In genomic region chr5:168126606-168127005, GRCh38 we compare ENCODE assay signal across 36 cellular contexts.
DNase-seq lines count a peak whose midpoint lies in the region; ATAC-seq, FAIRE-seq and TF ChIP-seq lines count a peak whose summit lies in the region.
"Had no signal": no experiment of that assay in that cellular context is flagged by ENCODE, and none has a peak within 500 bp of the region (broad histone marks: within the 10 kb centered on the region; RNA-seq: fewer than 3 reads in every experiment).

No MANE protein-coding gene starts in this region.

- no peak overlapping the region for H3K23ac ChIP-seq in H1 (ENCODE audit: insufficient read length)
- no peak overlapping the region for H3K23ac ChIP-seq in neuronal stem cell (ENCODE audit: low read depth, low read length, poor library complexity)

- no peak overlapping the region for H3K4me2 ChIP-seq in H1 (ENCODE audit: insufficient read depth in 1 of 2, low read depth in 2 of 2, low read length in 2 of 2)
- H3K4me2 ChIP-seq in neural progenitor cell, result no peak overlapping the region
- no peak overlapping the region for H3K4me2 ChIP-seq in neuronal stem cell (ENCODE audit: insufficient read depth, low read length, poor library complexity, severe bottlenecking)
- H3K4me2 ChIP-seq: A549; BLaER1; BLaER1 treated with 17β-estradiol and CSF1 and Interleukin-3, amounts not matched to agents 10 nM and 100 nM had no signal

- no peak overlapping the region for H3K56ac ChIP-seq in H1 (replicated peaks; ENCODE audit: insufficient read length, low read depth, low read length)

- H3K9me3 Mint-ChIP-seq in neural progenitor cell, result peaks cover 10% of the 10 kb centered on the region
- peaks cover 2% of the 10 kb centered on the region for H3K9me3 Mint-ChIP-seq in stimulated activated effector memory CD8-positive, alpha-beta T cell treated with anti-CD3 and anti-CD28 coated beads, Interleukin-12 subunit alpha, Interleukin-12 subunit beta, amount 100 ng/mL, for 72 hours
- no peaks in the 10 kb centered on the region for H3K9me3 Mint-ChIP-seq in activated CD4-positive, alpha-beta memory T cell treated with anti-CD3 and anti-CD28 coated beads for 36 hours
- H3K9me3 Mint-ChIP-seq: CD4-positive, alpha-beta memory T cell; CD4-positive, alpha-beta T cell; CD8-positive, alpha-beta T cell had no signal

- H3K27ac ChIP-seq in H1 (ENCODE audit: low read depth, low read length) (no peak overlapping the region), neural progenitor cell (no peak overlapping the region), neuronal stem cell (replicated peaks; ENCODE audit: low read length) (no peak overlapping the region)
- H3K27ac ChIP-seq: 22Rv1; A549; BLaER1; BLaER1 treated with 17β-estradiol and CSF1 and Interleukin-3, amounts not matched to agents 10 nM and 100 nM; C4-2B had no signal

- peak; percentile 17 for ATAC-seq in stimulated activated effector memory CD8-positive, alpha-beta T cell treated with anti-CD3 and anti-CD28 coated beads, Interleukin-12 subunit alpha, Interleukin-12 subunit beta, amount 100 ng/mL, for 72 hours
- no peak for ATAC-seq in HG03457 (IDR thresholded peaks at IDR 0.05; ENCODE audit: unreplicated experiment)
- ATAC-seq: A549; CD8-positive, alpha-beta T cell had no signal

- H3K23me2 ChIP-seq in H1 (ENCODE audit: low read depth, low read length), result no peaks in the 10 kb centered on the region

- TF ChIP-seq CTCF in H1 (IDR thresholded peaks at IDR 0.05; ENCODE audit: control extremely low read depth in 1 of 3, insufficient read depth in 1 of 3, low read depth in 1 of 3, low read length in 3 of 3) (no peak), neural progenitor cell (IDR thresholded peaks at IDR 0.05) (no peak)

- H4K20me1 ChIP-seq in H1 (replicated peaks in 1 of 2; ENCODE audit: control insufficient read depth in 1 of 2, insufficient read depth in 2 of 2, low read length in 2 of 2) (no peaks in the 10 kb centered on the region), neural progenitor cell (ENCODE audit: low read depth) (no peaks in the 10 kb centered on the region)
- H4K20me1 ChIP-seq: BLaER1; BLaER1 treated with 17β-estradiol and CSF1 and Interleukin-3, amounts not matched to agents 10 nM and 100 nM had no signal

- CTCF ChIA-PET in H1 (lab: Charles Lee; ENCODE audit: partially characterized antibody), result interaction anchor here (0.9 to 1.3 kb wide), 3 partner anchors 13 to 93 kb away, joined by 3 read pairs; no protein-coding TSS in a partner anchor
- CTCF ChIA-PET in activated CD4-positive, alpha-beta memory T cell treated with anti-CD3 and anti-CD28 coated beads for 36 hours (lab: Charles Lee), result no interaction called here

- H3K79me2 ChIP-seq in H1 (ENCODE audit: control insufficient read depth in 1 of 2, insufficient read depth in 2 of 2, low read length in 2 of 2) (no peaks in the 10 kb centered on the region), neural progenitor cell (ENCODE audit: low read depth) (no peaks in the 10 kb centered on the region)

- no peak overlapping the region for H3K4me3 ChIP-seq in H1 (ENCODE audit: extremely low read depth in 1 of 4, insufficient read depth in 2 of 4, low read depth in 3 of 4, low read length in 4 of 4)
- no peak overlapping the region for H3K4me3 ChIP-seq in neural progenitor cell
- peak overlapping the region in 1 of 2 donors; percentile 19 for H3K4me3 ChIP-seq in neuronal stem cell (ENCODE audit: low read length in 2 of 2)
- H3K4me3 ChIP-seq: A549; BLaER1; BLaER1 treated with 17β-estradiol and CSF1 and Interleukin-3, amounts not matched to agents 10 nM and 100 nM had no signal

- peaks cover 52% of the 10 kb centered on the region for H3K4me1 Mint-ChIP-seq in neural progenitor cell
- H3K4me1 Mint-ChIP-seq in stimulated activated effector memory CD8-positive, alpha-beta T cell treated with anti-CD3 and anti-CD28 coated beads, Interleukin-12 subunit alpha, Interleukin-12 subunit beta, amount 100 ng/mL, for 72 hours, result peaks cover 6% of the 10 kb centered on the region
- H3K4me1 Mint-ChIP-seq in activated CD4-positive, alpha-beta memory T cell treated with anti-CD3 and anti-CD28 coated beads for 36 hours (ENCODE audit: low read depth), result peaks cover 10% of the 10 kb centered on the region
- H3K4me1 Mint-ChIP-seq: B cell; CD4-positive, alpha-beta memory T cell; CD8-positive, alpha-beta memory T cell had no signal

- no peaks in the 10 kb centered on the region for H3K27me3 ChIP-seq in H1 (replicated peaks in 1 of 4; ENCODE audit: control insufficient read depth in 3 of 4, extremely low read depth in 1 of 4, insufficient read depth in 3 of 4, low read length in 3 of 4)
- no peaks in the 10 kb centered on the region for H3K27me3 ChIP-seq in neural progenitor cell
- no peaks in the 10 kb centered on the region for H3K27me3 ChIP-seq in neuronal stem cell (ENCODE audit: control insufficient read depth in 3 of 3, insufficient read depth in 3 of 3, low read depth in 1 of 3, low read length in 3 of 3)
- H3K27me3 ChIP-seq: BE2C; BLaER1; BLaER1 treated with 17β-estradiol and CSF1 and Interleukin-3, amounts not matched to agents 10 nM and 100 nM had no signal

- peak overlapping the region; percentile 80 for H3K27ac Mint-ChIP-seq in neural progenitor cell
- no peak overlapping the region for H3K27ac Mint-ChIP-seq in stimulated activated effector memory CD8-positive, alpha-beta T cell treated with anti-CD3 and anti-CD28 coated beads, Interleukin-12 subunit alpha, Interleukin-12 subunit beta, amount 100 ng/mL, for 72 hours
- H3K27ac Mint-ChIP-seq in activated CD4-positive, alpha-beta memory T cell treated with anti-CD3 and anti-CD28 coated beads for 36 hours, result no peak overlapping the region
- H3K27ac Mint-ChIP-seq: B cell; CD14-positive monocyte; CD4-positive, alpha-beta memory T cell; CD4-positive, alpha-beta T cell; CD4-positive, CD25-positive, alpha-beta regulatory T cell; CD8-positive, alpha-beta memory T cell; CD8-positive, alpha-beta T cell had no signal

- intact Hi-C loops in activated CD4-positive, alpha-beta memory T cell treated with anti-CD3 and anti-CD28 coated beads for 36 hours (cut with micrococcal nuclease), result no loop called here

- no peak for TF ChIP-seq POLR2A in H1 (IDR thresholded peaks at IDR 0.05; ENCODE audit: control extremely low read depth in 1 of 2, low read depth in 2 of 2, low read length in 2 of 2)

- H4K8ac ChIP-seq in H1 (ENCODE audit: extremely low read depth, insufficient read depth, low read length) (peak overlapping the region; percentile 82; the same call in 1 of the 2 replicates), neuronal stem cell (ENCODE audit: low read depth, low read length) (no peak overlapping the region)

- no peak overlapping the region for H3K14ac ChIP-seq in H1 (ENCODE audit: insufficient read length)
- no peak overlapping the region for H3K14ac ChIP-seq in neuronal stem cell (ENCODE audit: low read length)

- H3K36me3 Mint-ChIP-seq in neural progenitor cell, result peaks cover 38% of the 10 kb centered on the region
- H3K36me3 Mint-ChIP-seq in stimulated activated effector memory CD8-positive, alpha-beta T cell treated with anti-CD3 and anti-CD28 coated beads, Interleukin-12 subunit alpha, Interleukin-12 subunit beta, amount 100 ng/mL, for 72 hours, result no peaks in the 10 kb centered on the region
- H3K36me3 Mint-ChIP-seq in activated CD4-positive, alpha-beta memory T cell treated with anti-CD3 and anti-CD28 coated beads for 36 hours, result no peaks in the 10 kb centered on the region
- H3K36me3 Mint-ChIP-seq: CD14-positive monocyte; CD4-positive, alpha-beta memory T cell; CD4-positive, CD25-positive, alpha-beta regulatory T cell; CD8-positive, alpha-beta memory T cell; CD8-positive, alpha-beta T cell had no signal

- POLR2A ChIA-PET in H1 (lab: Charles Lee; ENCODE audit: partially characterized antibody), result no interaction called here
- POLR2A ChIA-PET in activated CD4-positive, alpha-beta memory T cell treated with anti-CD3 and anti-CD28 coated beads for 36 hours (lab: Charles Lee), result no interaction called here

- H2BK15ac ChIP-seq in H1 (ENCODE audit: low read length) (no peak overlapping the region), neuronal stem cell (ENCODE audit: low read length) (no peak overlapping the region)

- H3K36me3 ChIP-seq in H1 (ENCODE audit: control insufficient read depth in 2 of 4, insufficient read depth in 4 of 4, low read length in 3 of 4) (no peaks in the 10 kb centered on the region), neural progenitor cell (no peaks in the 10 kb centered on the region), neuronal stem cell (replicated peaks in 1 of 2; ENCODE audit: control insufficient read depth in 2 of 2, insufficient read depth in 2 of 2, low read length in 2 of 2) (no peaks in the 10 kb centered on the region)
- H3K36me3 ChIP-seq: BE2C had no signal

- H2AK5ac ChIP-seq in H1 (ENCODE audit: low read depth, low read length) (no peak overlapping the region), neuronal stem cell (ENCODE audit: low read depth, low read length) (peak overlapping the region; percentile 36)

- FAIRE-seq in H1 (lab: Jason Lieb, UNC), result no peak
- FAIRE-seq: A204.1, A549, D721Med had no signal

- H3K79me1 ChIP-seq in H1 (ENCODE audit: low read depth, low read length) (no peaks in the 10 kb centered on the region), neuronal stem cell (ENCODE audit: low read depth, low read length) (no peaks in the 10 kb centered on the region)

- H2BK12ac ChIP-seq in H1 (ENCODE audit: low read depth, low read length), result no peak overlapping the region
- H2BK12ac ChIP-seq in neuronal stem cell (ENCODE audit: low read length), result no peak overlapping the region

- peaks cover 0 to 6% (median 2%) of the 10 kb centered on the region in 4 experiments; a peak in 1 of 7 replicates for H3K4me1 ChIP-seq in H1 (replicated peaks in 1 of 4; ENCODE audit: control insufficient read depth in 3 of 4, insufficient read depth in 4 of 4, low read length in 3 of 4)
- H3K4me1 ChIP-seq in neural progenitor cell, result peaks cover 18% of the 10 kb centered on the region
- peaks cover 13 to 18% of the 10 kb centered on the region in 2 donors for H3K4me1 ChIP-seq in neuronal stem cell (ENCODE audit: control insufficient read depth in 2 of 2, insufficient read depth in 1 of 2, low read depth in 1 of 2, low read length in 2 of 2)
- H3K4me1 ChIP-seq: A549, BE2C, BLaER1, Caco-2 had no signal

- no peak overlapping the region for H4K91ac ChIP-seq in H1 (replicated peaks; ENCODE audit: insufficient read length, low read length)
- H4K91ac ChIP-seq in neuronal stem cell (ENCODE audit: low read depth, low read length, poor library complexity), result no peak overlapping the region

- H2AFZ ChIP-seq in H1 (ENCODE audit: low read length) (no peak overlapping the region), neural progenitor cell (replicated peaks) (no peak overlapping the region), neuronal stem cell (ENCODE audit: low read length) (no peak overlapping the region)

- H3K27me3 Mint-ChIP-seq in neural progenitor cell (ENCODE audit: insufficient read depth, low read depth), result peaks cover 2% of the 10 kb centered on the region
- peaks cover 8% of the 10 kb centered on the region for H3K27me3 Mint-ChIP-seq in activated CD4-positive, alpha-beta memory T cell treated with anti-CD3 and anti-CD28 coated beads for 36 hours
- H3K27me3 Mint-ChIP-seq: CD4-positive, CD25-positive, alpha-beta regulatory T cell; CD8-positive, alpha-beta memory T cell had no signal

- H3K4ac ChIP-seq in H1 (replicated peaks; ENCODE audit: insufficient read length, low read depth, low read length) (no peak overlapping the region), neuronal stem cell (ENCODE audit: low read length) (no peak overlapping the region)

- TF ChIP-seq EP300 in H1 (IDR thresholded peaks at IDR 0.05; ENCODE audit: borderline replicate concordance in 1 of 2, low read depth in 2 of 2, low read length in 2 of 2), result no peak

- H3K18ac ChIP-seq in H1 (ENCODE audit: extremely low read depth, low read length), result no peak overlapping the region
- H3K18ac ChIP-seq in neuronal stem cell (ENCODE audit: low read length), result no peak overlapping the region

- DNase-seq in H1 (ENCODE audit: low read depth in 1 of 2, low spot score in 2 of 2), result no peak
- no peak for DNase-seq in neural progenitor cell (ENCODE audit: low spot score)
- no peak for DNase-seq in neuronal stem cell (ENCODE audit: low spot score)
- DNase-seq in stimulated activated effector memory CD8-positive, alpha-beta T cell treated with anti-CD3 and anti-CD28 coated beads, Interleukin-12 subunit alpha, Interleukin-12 subunit beta, amount 100 ng/mL, for 72 hours (ENCODE audit: low spot score in 2 of 2), result no peak
- no peak for DNase-seq in NCI-H2196 (lab: John Stamatoyannopoulos, UW; ENCODE audit: unreplicated experiment)
- DNase-seq in activated CD4-positive, alpha-beta memory T cell treated with anti-CD3 and anti-CD28 coated beads for 36 hours, result no peak
- no peak for DNase-seq in activated effector memory CD4-positive, alpha-beta T cell treated with Interleukin-2 at 50 U/mL for 16 hours
- DNase-seq: 8988T; ACHN; AML-193; BE2C; C1 segment of cervical spinal cord; Caco-2; Calu3; CD4-positive, alpha-beta memory T cell; CD4-positive, alpha-beta T cell; CD4-positive, CD25-positive, alpha-beta regulatory T cell; CD8-positive, alpha-beta memory T cell; CD8-positive, alpha-beta T cell; COR-L47; DMS 273 treated with DMSO at 0.1 percent for 48 hours; DMS153; DMS79; DMS79 treated with DMSO at 0.1 percent for 48 hours; DND-41; EL had no signal

- H4K5ac ChIP-seq in H1 (ENCODE audit: insufficient read length, low read depth, low read length), result no peak overlapping the region

- H2BK120ac ChIP-seq in H1 (replicated peaks; ENCODE audit: low read depth, low read length) (no peak overlapping the region), neuronal stem cell (ENCODE audit: low read depth, low read length) (no peak overlapping the region)

- TF ChIP-seq RAD21 in H1 (IDR thresholded peaks at IDR 0.05 in 1 of 2, conservative IDR thresholded peaks at IDR 0.05 in 1 of 2; ENCODE audit: low read depth in 2 of 2, low read length in 2 of 2), result no peak

- H3K9ac ChIP-seq in H1 (replicated peaks in 1 of 4; ENCODE audit: extremely low read depth in 1 of 4, low read depth in 3 of 4, low read length in 3 of 4) (no peak overlapping the region), neural progenitor cell (no peak overlapping the region), neuronal stem cell (ENCODE audit: low read depth, low read length, poor library complexity) (no peak overlapping the region)
- H3K9ac ChIP-seq: BLaER1; BLaER1 treated with 17β-estradiol and CSF1 and Interleukin-3, amounts not matched to agents 10 nM and 100 nM had no signal

- H3K9me3 ChIP-seq in H1 (ENCODE audit: insufficient read depth in 2 of 2, low read depth in 1 of 2, low read length in 1 of 2), result no peaks in the 10 kb centered on the region
- H3K9me3 ChIP-seq in neural progenitor cell (ENCODE audit: low read depth), result no peaks in the 10 kb centered on the region
- H3K9me3 ChIP-seq in neuronal stem cell (replicated peaks in 1 of 2; ENCODE audit: control insufficient read depth in 2 of 2, insufficient read depth in 1 of 2, low read depth in 1 of 2, low read length in 2 of 2), result peaks cover 0 to 4% of the 10 kb centered on the region in 2 donors
- H3K9me3 ChIP-seq: A549; BE2C; BLaER1; BLaER1 treated with 17β-estradiol and CSF1 and Interleukin-3, amounts not matched to agents 10 nM and 100 nM; Caco-2 had no signal

- 96% methylated on average over 15 of the region's 15 CpGs; no CpG with 5 or more reads in 1 of the 2 experiments for WGBS in H1 (ENCODE audit: extremely low coverage in 1 of 2, insufficient coverage in 1 of 2, insufficient read length in 1 of 2, insufficient replicate concordance in 2 of 2, low coverage in 1 of 2, low lambda C conversion rate in 2 of 2, missing lambda C conversion rate in 1 of 2), 2 experiments
- no CpG with 5 or more reads among the region's 15 CpGs for WGBS in neuronal stem cell (ENCODE audit: extremely low coverage in 2 of 2, insufficient read length in 2 of 2, insufficient replicate concordance in 1 of 2), 2 donors

- peaks cover 21% of the 10 kb centered on the region for H3F3A ChIP-seq in neural progenitor cell (ENCODE audit: low read depth)

- no peak overlapping the region for H2BK5ac ChIP-seq in H1 (ENCODE audit: low read depth, low read length)
- H2BK5ac ChIP-seq in neuronal stem cell (ENCODE audit: low read length), result no peak overlapping the region

- no peak overlapping the region for H2BK20ac ChIP-seq in H1 (ENCODE audit: low read length)

- H3K4me3 Mint-ChIP-seq in neural progenitor cell, result no peak overlapping the region
- H3K4me3 Mint-ChIP-seq in stimulated activated effector memory CD8-positive, alpha-beta T cell treated with anti-CD3 and anti-CD28 coated beads, Interleukin-12 subunit alpha, Interleukin-12 subunit beta, amount 100 ng/mL, for 72 hours, result no peak overlapping the region
- no peak overlapping the region for H3K4me3 Mint-ChIP-seq in activated CD4-positive, alpha-beta memory T cell treated with anti-CD3 and anti-CD28 coated beads for 36 hours
- H3K4me3 Mint-ChIP-seq: B cell; CD14-positive monocyte; CD4-positive, alpha-beta memory T cell; CD4-positive, alpha-beta T cell; CD4-positive, CD25-positive, alpha-beta regulatory T cell; CD8-positive, alpha-beta memory T cell; CD8-positive, alpha-beta T cell had no signal
